ENCODE assay signal across 23 cellular contexts in genomic region chr1:41217441-41217840, GRCh38. TPM values are rescaled to one million over a fixed set of nuclear protein-coding genes. Genes with fewer than 3 reads are reported as not detected.
DNase-seq lines count a peak whose midpoint lies in the region; ATAC-seq and TF ChIP-seq lines count a peak whose summit lies in the region.
"Had no signal": no experiment of that assay in that cellular context is flagged by ENCODE, and none has a peak within 500 bp of the region (broad histone marks: within the 10 kb centered on the region; RNA-seq: fewer than 3 reads in every experiment).

No MANE protein-coding gene starts in this region.

- H3K27ac ChIP-seq in gastrocnemius medialis (no peak overlapping the region), Karpas-422 (ENCODE audit: low read length) (no peak overlapping the region)
- H3K27ac ChIP-seq: A549; BLaER1 treated with 17β-estradiol and CSF1 and Interleukin-3, amounts not matched to agents 10 nM and 100 nM had no signal

- peaks cover 100% of the 10 kb centered on the region for H3K79me2 ChIP-seq in Karpas-422 (ENCODE audit: low read length)

- peaks cover 9 to 15% of the 10 kb centered on the region in 2 donors for H3K4me1 ChIP-seq in gastrocnemius medialis
- H3K4me1 ChIP-seq in Karpas-422 (ENCODE audit: low read length): peaks cover 24% of the 10 kb centered on the region
- H3K4me1 ChIP-seq: BE2C; BLaER1 treated with 17β-estradiol and CSF1 and Interleukin-3, amounts not matched to agents 10 nM and 100 nM had no signal

- intact Hi-C loops in left ventricle myocardium superior (cut with micrococcal nuclease) (no loop called here), left cardiac atrium (cut with DNase I) (no loop called here), gastrocnemius medialis (cut with DNase I; ENCODE audit: low total_unique reads) (no loop called here)

- H3K9me3 ChIP-seq in gastrocnemius medialis (no peaks in the 10 kb centered on the region), Karpas-422 (ENCODE audit: low read length) (peaks cover 13% of the 10 kb centered on the region; the same call in 1 of the 2 replicates)
- H3K9me3 ChIP-seq: BE2C had no signal

- H2AFZ ChIP-seq in Karpas-422 (ENCODE audit: low read length): no peak overlapping the region
- H2AFZ ChIP-seq: GM23338 had no signal

- H3K9me2 ChIP-seq in Karpas-422 (replicated peaks; ENCODE audit: insufficient read depth, low read length): no peaks in the 10 kb centered on the region

- H3K4me3 ChIP-seq in gastrocnemius medialis: no peak overlapping the region
- H3K4me3 ChIP-seq in Karpas-422 (ENCODE audit: low read length): no peak overlapping the region
- H3K4me3 ChIP-seq: A549; BLaER1 treated with 17β-estradiol and CSF1 and Interleukin-3, amounts not matched to agents 10 nM and 100 nM; GM12878; GM23338 had no signal

- no peak overlapping the region for H3K4me2 ChIP-seq in Karpas-422 (ENCODE audit: low read depth, low read length, poor library complexity, severe bottlenecking)
- H3K4me2 ChIP-seq: A549; BLaER1 treated with 17β-estradiol and CSF1 and Interleukin-3, amounts not matched to agents 10 nM and 100 nM; GM23338 had no signal

- no peak overlapping the region for H3K9ac ChIP-seq in Karpas-422 (ENCODE audit: low read length)
- H3K9ac ChIP-seq: BLaER1 treated with 17β-estradiol and CSF1 and Interleukin-3, amounts not matched to agents 10 nM and 100 nM had no signal

- no peak for TF ChIP-seq CTCF in gastrocnemius medialis (IDR thresholded peaks at IDR 0.05 in 4 of 5, conservative IDR thresholded peaks at IDR 0.05 in 1 of 5)

- H4K20me1 ChIP-seq in Karpas-422 (ENCODE audit: insufficient read depth, low read depth, low read length): no peaks in the 10 kb centered on the region

- H3K27me3 ChIP-seq in gastrocnemius medialis: no peaks in the 10 kb centered on the region
- no peaks in the 10 kb centered on the region for H3K27me3 ChIP-seq in Karpas-422 (ENCODE audit: low read length)
- H3K27me3 ChIP-seq: BE2C; BLaER1 treated with 17β-estradiol and CSF1 and Interleukin-3, amounts not matched to agents 10 nM and 100 nM had no signal

- H3K36me3 ChIP-seq in gastrocnemius medialis (no peaks in the 10 kb centered on the region), Karpas-422 (ENCODE audit: insufficient read depth, low read length) (peaks cover 45% of the 10 kb centered on the region)
- H3K36me3 ChIP-seq: BE2C had no signal

- peak; percentile 24 for ATAC-seq in left ventricle myocardium superior
- ATAC-seq in left cardiac atrium: no peak
- ATAC-seq in GM18909 (IDR thresholded peaks at IDR 0.05; ENCODE audit: poor library complexity, unreplicated experiment): no peak
- ATAC-seq in gastrocnemius medialis: no peak
- ATAC-seq: A549, GM12878, GM23338, HCT116 had no signal

- no peak for DNase-seq in left ventricle myocardium superior
- no peak for DNase-seq in left cardiac atrium
- DNase-seq in amniotic epithelial cell (ENCODE audit: low read depth): peak; percentile 56
- DNase-seq in myocyte (ENCODE audit: low read depth): peak; percentile 11
- DNase-seq in gastrocnemius medialis: no peak
- no peak for DNase-seq in Karpas-422
- DNase-seq: 8988T; ACHN; AML-193; BE2C; CD4-positive, alpha-beta T cell; CD8-positive, alpha-beta memory T cell; DMS 273 treated with DMSO at 0.1 percent for 48 hours; DMS79; EL; GDM1; H9 had no signal

- in situ Hi-C loops in gastrocnemius medialis (cut with MboI; ENCODE audit: low sequenced_read_pairs in 4 of 4): no loop called here

- TF ChIP-seq POLR2A in gastrocnemius medialis (IDR thresholded peaks at IDR 0.05): no peak

RNA-seq across cellular contexts. Expression of gene SCMH1, which starts 24.7 kb away (rescaled TPM):
- total RNA-seq in left ventricle myocardium superior: 44.0 TPM
- 10 to 100 TPM; 49.5 to 53.6 TPM for total RNA-seq in left cardiac atrium
- 23.2 and 34.8 TPM in 2 replicates for total RNA-seq in myocyte
- polyA plus RNA-seq in myocyte (2012): 29.2 TPM
- 10 to 100 TPM; 17.1 to 29.4 (median 25.5) TPM for total RNA-seq in gastrocnemius medialis
- total RNA-seq in Karpas-422 (2014; rRNA removed; shearing (Covaris generic); ENCODE audit: low replicate concordance): 50.2 and 83.6 TPM in 2 replicates

Comparison
In these comparisons a context has a peak if more than half of its experiments do, and no peak if none do; other contexts are left out.
1. DNase-seq: peak in amniotic epithelial cell (single experiment) and myocyte (single experiment); none in left ventricle myocardium superior (single experiment), left cardiac atrium (single experiment), gastrocnemius medialis (0 of 2) and Karpas-422 (single experiment).